In the genomic region with DNA sequence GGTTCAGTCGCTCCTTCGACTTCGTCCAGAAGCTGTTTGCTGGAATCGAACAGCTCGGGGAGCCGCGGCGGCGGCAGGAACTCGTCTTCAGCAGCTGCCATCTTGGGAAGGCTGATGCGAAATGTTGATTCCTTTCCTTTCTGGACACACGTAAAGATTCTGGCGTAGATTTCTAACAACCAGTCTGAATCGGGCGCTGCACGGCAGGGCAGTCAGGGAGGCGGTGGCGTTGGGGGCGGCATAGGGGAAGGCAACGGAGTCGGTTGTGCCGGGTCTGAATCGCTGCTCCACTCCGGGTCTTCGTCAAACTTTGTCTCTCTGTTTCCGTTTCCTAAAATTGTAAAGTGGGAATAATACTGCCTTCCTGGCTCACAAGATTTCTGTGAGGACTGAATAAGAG, we compare ENCODE assay signal across 24 cellular contexts. TPM values are rescaled to one million over a fixed set of nuclear protein-coding genes. Genes with fewer than 3 reads are reported as not detected.
DNase-seq lines count a peak whose midpoint lies in the region; ATAC-seq, FAIRE-seq and TF ChIP-seq lines count a peak whose summit lies in the region.
"Had no signal": no experiment of that assay in that cellular context is flagged by ENCODE, and none has a peak within 500 bp of the region (broad histone marks: within the 10 kb centered on the region; RNA-seq: fewer than 3 reads in every experiment).

No MANE protein-coding gene starts in this region.

- H3K9ac ChIP-seq in H9 (ENCODE audit: extremely low read depth, insufficient read length, low read length) (no peak overlapping the region), H1 (replicated peaks in 1 of 4; ENCODE audit: extremely low read depth in 1 of 4, low read depth in 3 of 4, low read length in 3 of 4) (no peak overlapping the region), mammary epithelial cell (ENCODE audit: insufficient read depth, low read length) (no peak overlapping the region), mesenchymal stem cell (ENCODE audit: low read length) (no peak overlapping the region)

- POLR2A ChIA-PET in H1 (lab: Charles Lee; ENCODE audit: partially characterized antibody), result interaction anchor here (1.9 to 5.7 kb wide), 3 partner anchors 14 to 344 kb away, joined by 4 to 230 read pairs (median 96); no protein-coding TSS in a partner anchor

- no CpG with 5 or more reads among the region's 26 CpGs for WGBS in H9 (ENCODE audit: extremely low coverage, insufficient read length, low lambda C conversion rate)
- WGBS in H1 (ENCODE audit: extremely low coverage in 1 of 2, insufficient coverage in 1 of 2, insufficient read length in 1 of 2, insufficient replicate concordance in 2 of 2, low coverage in 1 of 2, low lambda C conversion rate in 2 of 2, missing lambda C conversion rate in 1 of 2), 2 experiments, result 97% methylated on average over 24 of the region's 26 CpGs; no CpG with 5 or more reads in 1 of the 2 experiments
- WGBS in mammary epithelial cell (ENCODE audit: low coverage, missing lambda C conversion rate), result 92% methylated on average over 16 of the region's 26 CpGs
- WGBS in mesenchymal stem cell, result 95% methylated on average over 22 of the region's 26 CpGs

- H3K9me3 ChIP-seq in H9 (ENCODE audit: control insufficient read depth, low read depth, low read length) (no peaks in the 10 kb centered on the region), H1 (ENCODE audit: insufficient read depth in 2 of 2, low read depth in 1 of 2, low read length in 1 of 2) (no peaks in the 10 kb centered on the region), mammary epithelial cell (replicated peaks; ENCODE audit: insufficient read depth, low read length) (no peaks in the 10 kb centered on the region), mesenchymal stem cell (ENCODE audit: control insufficient read depth, low read length) (no peaks in the 10 kb centered on the region)
- H3K9me3 ChIP-seq: BE2C had no signal

- CTCF ChIA-PET in H1 (lab: Charles Lee; ENCODE audit: partially characterized antibody), result interaction anchor here (1.1 to 1.7 kb wide), 2 partner anchors 9 to 30 kb away, joined by 5 to 7 read pairs; no protein-coding TSS in a partner anchor
- CTCF ChIA-PET in mammary epithelial cell (lab: Charles Lee; ENCODE audit: low non-redundant PET), result no interaction called here

- H3K23me2 ChIP-seq in H9 (ENCODE audit: insufficient read length, low read depth, low read length, poor library complexity, severe bottlenecking) (no peaks in the 10 kb centered on the region), H1 (ENCODE audit: low read depth, low read length) (peaks cover 2% of the 10 kb centered on the region)

- intact Hi-C loops in mammary epithelial cell (cut with micrococcal nuclease), result no loop called here

- in situ Hi-C loops in mammary epithelial cell (cut with MboI; ENCODE audit: low sequenced_read_pairs in 2 of 2), result no loop called here

- no peak overlapping the region for H2BK120ac ChIP-seq in H9 (ENCODE audit: low read depth, low read length, poor library complexity, severe bottlenecking)
- no peak overlapping the region for H2BK120ac ChIP-seq in H1 (replicated peaks; ENCODE audit: low read depth, low read length)
- H2BK120ac ChIP-seq in mesenchymal stem cell (ENCODE audit: low read depth, low read length), result no peak overlapping the region

- no peak overlapping the region; a peak in 1 of 5 replicates for H3K4me3 Mint-ChIP-seq in H9
- H3K4me3 Mint-ChIP-seq in neural crest cell, result peak overlapping the region; percentile 12
- H3K4me3 Mint-ChIP-seq in chondrocyte (ENCODE audit: unreplicated experiment), result no peak overlapping the region
- H3K4me3 Mint-ChIP-seq: HFFc6 had no signal

- H3K79me1 ChIP-seq in H9 (ENCODE audit: insufficient read depth, low read depth, low read length, poor library complexity, severe bottlenecking) (no peaks in the 10 kb centered on the region), H1 (ENCODE audit: low read depth, low read length) (no peaks in the 10 kb centered on the region), mesenchymal stem cell (replicated peaks; ENCODE audit: low read length, poor library complexity, severe bottlenecking) (no peaks in the 10 kb centered on the region)

- H3K4me1 Mint-ChIP-seq in H9 (peaks cover 18 to 19% of the 10 kb centered on the region in 2 experiments), neural crest cell (peaks cover 15% of the 10 kb centered on the region), chondrocyte (ENCODE audit: low read depth) (peaks cover 15% of the 10 kb centered on the region)

- no peak for TF ChIP-seq RAD21 in H1 (IDR thresholded peaks at IDR 0.05 in 1 of 2, conservative IDR thresholded peaks at IDR 0.05 in 1 of 2; ENCODE audit: low read depth in 2 of 2, low read length in 2 of 2)

- H3K23ac ChIP-seq in H9 (ENCODE audit: insufficient read length, low read depth, low read length), result no peak overlapping the region
- H3K23ac ChIP-seq in H1 (ENCODE audit: insufficient read length), result no peak overlapping the region
- H3K23ac ChIP-seq in mesenchymal stem cell (ENCODE audit: low read length in 2 of 2), result no peak overlapping the region

- H2AFZ ChIP-seq in H9 (ENCODE audit: low read length), result no peak overlapping the region
- H2AFZ ChIP-seq in H1 (ENCODE audit: low read length), result peak overlapping the region; percentile 45
- no peak overlapping the region for H2AFZ ChIP-seq in mammary epithelial cell (ENCODE audit: low read depth, low read length)
- no peak overlapping the region for H2AFZ ChIP-seq in mesenchymal stem cell (ENCODE audit: low read depth, low read length)

- H3K4ac ChIP-seq in H9 (ENCODE audit: low read depth, low read length) (no peak overlapping the region), H1 (replicated peaks; ENCODE audit: insufficient read length, low read depth, low read length) (no peak overlapping the region), mesenchymal stem cell (ENCODE audit: low read depth in 1 of 2, low read length in 2 of 2) (no peak overlapping the region)

- H4K20me1 ChIP-seq in H9 (ENCODE audit: control insufficient read depth, insufficient read depth, insufficient read length) (no peaks in the 10 kb centered on the region), H1 (replicated peaks in 1 of 2; ENCODE audit: control insufficient read depth in 1 of 2, insufficient read depth in 2 of 2, low read length in 2 of 2) (no peaks in the 10 kb centered on the region), mammary epithelial cell (ENCODE audit: insufficient read depth, low read length) (no peaks in the 10 kb centered on the region)

- no peak overlapping the region for H3K27ac ChIP-seq in H9 (ENCODE audit: insufficient read length, low read depth, low read length)
- no peak overlapping the region for H3K27ac ChIP-seq in H1 (ENCODE audit: low read depth, low read length)
- no peak overlapping the region for H3K27ac ChIP-seq in mammary epithelial cell (ENCODE audit: insufficient read depth, low read depth, low read length)
- H3K27ac ChIP-seq in mesenchymal stem cell (ENCODE audit: low read length, poor library complexity, severe bottlenecking), result no peak overlapping the region

- peak overlapping the region; percentile 24; the same call in 1 of the 2 replicates for H2BK15ac ChIP-seq in H9 (ENCODE audit: low read depth, low read length)
- no peak overlapping the region for H2BK15ac ChIP-seq in H1 (ENCODE audit: low read length)
- no peak overlapping the region for H2BK15ac ChIP-seq in mesenchymal stem cell (ENCODE audit: low read depth, poor library complexity, severe bottlenecking)

- no peak for DNase-seq in H9
- no peak for DNase-seq in H1 (ENCODE audit: low read depth in 1 of 2, low spot score in 2 of 2)
- no peak for DNase-seq in neural crest cell (ENCODE audit: low read depth, low spot score)
- no peak for DNase-seq in chondrocyte (ENCODE audit: low spot score)
- DNase-seq in mammary epithelial cell, result no peak
- no peak for DNase-seq in mesenchymal stem cell
- DNase-seq: ACHN; BE2C; C1 segment of cervical spinal cord; CD4-positive, CD25-positive, alpha-beta regulatory T cell; CD8-positive, alpha-beta memory T cell; COR-L47; HFFc6; KBM-7 had no signal

- H4K5ac ChIP-seq in H9 (ENCODE audit: insufficient read length, low read depth, low read length) (no peak overlapping the region), H1 (ENCODE audit: insufficient read length, low read depth, low read length) (no peak overlapping the region)

- H4K8ac ChIP-seq in H9 (replicated peaks; ENCODE audit: insufficient read length, low read depth, low read length) (no peak overlapping the region), H1 (ENCODE audit: extremely low read depth, insufficient read depth, low read length) (peak overlapping the region; percentile 18), mesenchymal stem cell (ENCODE audit: low read length) (no peak overlapping the region)

- H3K27ac Mint-ChIP-seq in H9 (peak overlapping the region in 1 of 3 experiments; percentile 73; a peak in 1 of 7 replicates), neural crest cell (ENCODE audit: unreplicated experiment) (no peak overlapping the region), chondrocyte (ENCODE audit: unreplicated experiment) (no peak overlapping the region)
- H3K27ac Mint-ChIP-seq: HFFc6 had no signal

- no peaks in the 10 kb centered on the region for H3K36me3 ChIP-seq in H1 (ENCODE audit: control insufficient read depth in 2 of 4, insufficient read depth in 4 of 4, low read length in 3 of 4)
- no peaks in the 10 kb centered on the region for H3K36me3 ChIP-seq in mammary epithelial cell (ENCODE audit: insufficient read depth, low read length)
- no peaks in the 10 kb centered on the region for H3K36me3 ChIP-seq in mesenchymal stem cell (ENCODE audit: control insufficient read depth in 1 of 2, insufficient read depth in 2 of 2, low read depth in 1 of 2, low read length in 2 of 2)
- H3K36me3 ChIP-seq: BE2C had no signal

- H3K14ac ChIP-seq in H9 (ENCODE audit: insufficient read depth, low read length) (no peak overlapping the region), H1 (ENCODE audit: insufficient read length) (no peak overlapping the region), mesenchymal stem cell (ENCODE audit: low read length in 2 of 2) (no peak overlapping the region)

- H2BK12ac ChIP-seq in H9 (ENCODE audit: insufficient read length, low read depth, low read length) (no peak overlapping the region), H1 (ENCODE audit: low read depth, low read length) (no peak overlapping the region), mesenchymal stem cell (ENCODE audit: low read length in 2 of 2) (no peak overlapping the region)

- no TSS peak for BruUV-seq in mammary epithelial cell (replicated peaks; lab: Mats Ljungman, UMichigan)

- TF ChIP-seq POLR2A in H1 (IDR thresholded peaks at IDR 0.05; ENCODE audit: control extremely low read depth in 1 of 2, low read depth in 2 of 2, low read length in 2 of 2), result no peak

- H2BK20ac ChIP-seq in H9 (ENCODE audit: low read depth, low read length, poor library complexity, severe bottlenecking) (no peak overlapping the region), H1 (ENCODE audit: low read length) (no peak overlapping the region)

- H4K91ac ChIP-seq in H9 (ENCODE audit: insufficient read length, low read depth, low read length) (no peak overlapping the region), H1 (replicated peaks; ENCODE audit: insufficient read length, low read length) (no peak overlapping the region), mesenchymal stem cell (ENCODE audit: low read length) (no peak overlapping the region)

- TF ChIP-seq CTCF in H9 (conservative IDR thresholded peaks at IDR 0.05), result no peak
- TF ChIP-seq CTCF in H1 (IDR thresholded peaks at IDR 0.05; ENCODE audit: control extremely low read depth in 1 of 3, insufficient read depth in 1 of 3, low read depth in 1 of 3, low read length in 3 of 3), result no peak
- TF ChIP-seq CTCF in neural crest cell (conservative IDR thresholded peaks at IDR 0.05), result no peak
- TF ChIP-seq CTCF in chondrocyte (IDR thresholded peaks at IDR 0.05), result no peak
- no peak for TF ChIP-seq CTCF in mammary epithelial cell (conservative IDR thresholded peaks at IDR 0.05 in 1 of 2, IDR thresholded peaks at IDR 0.05 in 1 of 2; ENCODE audit: extremely low read depth in 1 of 2, insufficient read depth in 1 of 2, low read depth in 1 of 2, low read length in 2 of 2)

- no peak for ATAC-seq in GM21529 (IDR thresholded peaks at IDR 0.05; ENCODE audit: unreplicated experiment)
- ATAC-seq: HCT116, HepG2 had no signal

- no peaks in the 10 kb centered on the region for H3K79me2 ChIP-seq in H9 (ENCODE audit: insufficient read depth, low read length)
- no peaks in the 10 kb centered on the region for H3K79me2 ChIP-seq in H1 (ENCODE audit: control insufficient read depth in 1 of 2, insufficient read depth in 2 of 2, low read length in 2 of 2)
- H3K79me2 ChIP-seq in mammary epithelial cell (ENCODE audit: insufficient read depth, low read length), result no peaks in the 10 kb centered on the region

- H3K36me3 Mint-ChIP-seq in H9 (ENCODE audit: insufficient read depth in 1 of 3, low read depth in 3 of 3) (no peaks in the 10 kb centered on the region), neural crest cell (ENCODE audit: low read depth) (peaks cover 5% of the 10 kb centered on the region), chondrocyte (ENCODE audit: low read depth) (no peaks in the 10 kb centered on the region)
- H3K36me3 Mint-ChIP-seq: CD4-positive, CD25-positive, alpha-beta regulatory T cell; IgD-negative memory B cell had no signal

- H3K4me1 ChIP-seq in H9 (ENCODE audit: insufficient read depth, low read length) (no peaks in the 10 kb centered on the region; the same call in 1 of the 2 replicates), H1 (replicated peaks in 1 of 4; ENCODE audit: control insufficient read depth in 3 of 4, insufficient read depth in 4 of 4, low read length in 3 of 4) (peaks cover 0 to 7% (median 1%) of the 10 kb centered on the region in 4 experiments; a peak in 2 of 7 replicates), mammary epithelial cell (ENCODE audit: insufficient read depth, low read length) (no peaks in the 10 kb centered on the region), mesenchymal stem cell (ENCODE audit: control insufficient read depth, insufficient read depth, low read depth, low read length) (no peaks in the 10 kb centered on the region)
- H3K4me1 ChIP-seq: BE2C had no signal

- no peak for FAIRE-seq in H1 (lab: Jason Lieb, UNC)
- FAIRE-seq: A204.1, D721Med, G401.6, GM12891, GM18507, H54, HepG2 had no signal

- H2BK5ac ChIP-seq in H9 (ENCODE audit: insufficient read length, low read length) (no peak overlapping the region), H1 (ENCODE audit: low read depth, low read length) (no peak overlapping the region), mesenchymal stem cell (ENCODE audit: low read depth, low read length, poor library complexity, severe bottlenecking) (no peak overlapping the region)

- no peak overlapping the region for H3K4me3 ChIP-seq in H1 (ENCODE audit: extremely low read depth in 1 of 4, insufficient read depth in 2 of 4, low read depth in 3 of 4, low read length in 4 of 4)
- no peak overlapping the region for H3K4me3 ChIP-seq in mammary epithelial cell (replicated peaks in 1 of 3; ENCODE audit: insufficient read depth in 1 of 3, low read depth in 2 of 3, low read length in 3 of 3)
- H3K4me3 ChIP-seq in mesenchymal stem cell (ENCODE audit: insufficient read depth in 1 of 2, low read depth in 1 of 2, low read length in 2 of 2), result no peak overlapping the region

- H3K4me2 ChIP-seq in H9 (ENCODE audit: insufficient read depth, insufficient read length, low read length) (no peak overlapping the region), H1 (ENCODE audit: insufficient read depth in 1 of 2, low read depth in 2 of 2, low read length in 2 of 2) (no peak overlapping the region), mammary epithelial cell (ENCODE audit: insufficient read depth, low read depth, low read length) (no peak overlapping the region), mesenchymal stem cell (ENCODE audit: low read length, poor library complexity, severe bottlenecking) (no peak overlapping the region)

- no peak overlapping the region for H3K56ac ChIP-seq in H9 (ENCODE audit: insufficient read length, low read depth, low read length)
- H3K56ac ChIP-seq in H1 (replicated peaks; ENCODE audit: insufficient read length, low read depth, low read length), result no peak overlapping the region

- dilution Hi-C loops in mammary epithelial cell (cut with HindIII; ENCODE audit: low sequenced_read_pairs), result no loop called here

- H3K9me3 Mint-ChIP-seq in H9 (peaks cover 0 to 5% of the 10 kb centered on the region in 2 experiments; a peak in 1 of 5 replicates), neural crest cell (peaks cover 5% of the 10 kb centered on the region), chondrocyte (ENCODE audit: low read depth) (no peaks in the 10 kb centered on the region)
- H3K9me3 Mint-ChIP-seq: IgD-negative memory B cell had no signal

- H3K18ac ChIP-seq in H9 (ENCODE audit: insufficient read length, low read depth, low read length), result no peak overlapping the region
- no peak overlapping the region for H3K18ac ChIP-seq in H1 (ENCODE audit: extremely low read depth, low read length)
- no peak overlapping the region for H3K18ac ChIP-seq in mesenchymal stem cell (ENCODE audit: low read depth in 1 of 2, low read length in 2 of 2)

- no peak for TF ChIP-seq EP300 in H1 (IDR thresholded peaks at IDR 0.05; ENCODE audit: borderline replicate concordance in 1 of 2, low read depth in 2 of 2, low read length in 2 of 2)

- no peak overlapping the region for H2AK5ac ChIP-seq in H9 (ENCODE audit: insufficient read length, low read length)
- no peak overlapping the region for H2AK5ac ChIP-seq in H1 (ENCODE audit: low read depth, low read length)
- H2AK5ac ChIP-seq in mesenchymal stem cell (ENCODE audit: low read length, severe bottlenecking), result no peak overlapping the region

- H3T11ph ChIP-seq in H9 (ENCODE audit: low read length), result no peak overlapping the region

- H3K27me3 ChIP-seq in H9 (ENCODE audit: insufficient read depth, low read length) (no peaks in the 10 kb centered on the region), H1 (replicated peaks in 1 of 4; ENCODE audit: control insufficient read depth in 3 of 4, extremely low read depth in 1 of 4, insufficient read depth in 3 of 4, low read length in 3 of 4) (no peaks in the 10 kb centered on the region), mammary epithelial cell (ENCODE audit: insufficient read depth, low read length) (no peaks in the 10 kb centered on the region), mesenchymal stem cell (ENCODE audit: control insufficient read depth in 1 of 2, insufficient read depth in 1 of 2, low read length in 2 of 2) (no peaks in the 10 kb centered on the region)
- H3K27me3 ChIP-seq: BE2C had no signal

- H3K27me3 Mint-ChIP-seq in H9 (ENCODE audit: low read depth) (peaks cover 19% of the 10 kb centered on the region), neural crest cell (ENCODE audit: low read depth) (peaks cover 7% of the 10 kb centered on the region), chondrocyte (ENCODE audit: low read depth) (no peaks in the 10 kb centered on the region)
- H3K27me3 Mint-ChIP-seq: IgD-negative memory B cell had no signal

RNA-seq across cellular contexts. Expression of a gene that starts 30.3 kb away (rescaled TPM):
- 0.31 and 0.55 TPM in 2 replicates for total RNA-seq in H9 (2021)
- total RNA-seq in H1 (2021; fragmentation: NEBNext Ultra II Directional; extraction: Animal tissue kit (Norgen Biotek cat#: 25700)), result 0.88 and 2.5 TPM in 2 replicates
- polyA plus RNA-seq in H1 (2011; rRNA removed), result 0.55 and 0.83 TPM in 2 replicates
- polyA plus RNA-seq in H1 (2011; cell fraction: cytosol; rRNA removed), result 0.75 TPM
- 0.43 TPM for polyA plus RNA-seq in H1 (2011; cell fraction: nucleus; rRNA removed)
- 1.4 to 2.1 TPM (median 1.8 TPM) in 4 replicates for polyA plus RNA-seq in H1 (2012, experiment 1 of 2)
- polyA plus RNA-seq in H1 (2012, experiment 2 of 2), result 0.13 TPM
- polyA plus RNA-seq in H1 (2013, experiment 1 of 2), result 1.9 TPM
- 1.4 TPM for polyA plus RNA-seq in H1 (2013, experiment 2 of 2)
- 0.56 and 0.60 TPM in 2 replicates for polyA minus RNA-seq in H1 (2011; rRNA and poly(A)+ RNA removed)
- 0.22 TPM for polyA minus RNA-seq in H1 (2011; cell fraction: cytosol; rRNA and poly(A)+ RNA removed)
- polyA minus RNA-seq in H1 (2011; cell fraction: nucleus; rRNA and poly(A)+ RNA removed), result 1.1 TPM
- 0.21 and 0.48 TPM in 2 replicates for total RNA-seq in neural crest cell
- total RNA-seq in chondrocyte, result 0.05 to 0.08 TPM in 2 of 3 replicates, not detected in the other
- total RNA-seq in mammary epithelial cell, result under 1 TPM; under 0.01 to 0.38 TPM
- polyA plus RNA-seq in mammary epithelial cell, result 0.03 TPM
- not detected for polyA minus RNA-seq in mammary epithelial cell
- 0.08 TPM for polyA plus RNA-seq in mesenchymal stem cell (2013, experiment 1 of 2)
- 0.08 TPM for polyA plus RNA-seq in mesenchymal stem cell (2013, experiment 2 of 2)
- polyA plus RNA-seq: CD8-positive, alpha-beta memory T cell; IgD-negative memory B cell had no signal

RNA-seq across cellular contexts. Expression of a gene that starts 30.9 kb away (rescaled TPM):
- total RNA-seq in H9 (2021), result 11.3 and 16.3 TPM in 2 replicates
- 10.2 and 10.4 TPM in 2 replicates for total RNA-seq in H1 (2021; fragmentation: NEBNext Ultra II Directional; extraction: Animal tissue kit (Norgen Biotek cat#: 25700))
- polyA plus RNA-seq in H1 (2011; rRNA removed), result 9.6 and 21.7 TPM in 2 replicates
- 23.1 TPM for polyA plus RNA-seq in H1 (2011; cell fraction: cytosol; rRNA removed)
- 4.2 TPM for polyA plus RNA-seq in H1 (2011; cell fraction: nucleus; rRNA removed)
- 21.6 to 35.9 TPM (median 23.9 TPM) in 4 replicates for polyA plus RNA-seq in H1 (2012, experiment 1 of 2)
- polyA plus RNA-seq in H1 (2012, experiment 2 of 2), result 9.4 TPM
- 22.2 TPM for polyA plus RNA-seq in H1 (2013, experiment 1 of 2)
- 22.3 TPM for polyA plus RNA-seq in H1 (2013, experiment 2 of 2)
- 16.8 and 25.2 TPM in 2 replicates for polyA minus RNA-seq in H1 (2011; rRNA and poly(A)+ RNA removed)
- 8.7 TPM for polyA minus RNA-seq in H1 (2011; cell fraction: cytosol; rRNA and poly(A)+ RNA removed)
- polyA minus RNA-seq in H1 (2011; cell fraction: nucleus; rRNA and poly(A)+ RNA removed), result 12.5 TPM
- total RNA-seq in neural crest cell, result 48.7 and 49.5 TPM in 2 replicates
- total RNA-seq in chondrocyte, result 17.2 to 25.4 TPM (median 22.3 TPM) in 3 replicates
- total RNA-seq in mammary epithelial cell, result 10 to 100 TPM; 20.8 to 55.6 TPM
- 40.9 TPM for polyA plus RNA-seq in mammary epithelial cell
- 67.8 TPM for polyA minus RNA-seq in mammary epithelial cell
- polyA plus RNA-seq in mesenchymal stem cell (2013, experiment 1 of 2), result 14.0 TPM
- 12.5 TPM for polyA plus RNA-seq in mesenchymal stem cell (2013, experiment 2 of 2)
